In genomic region chr1:32964461-32965250, GRCh38 we compare ENCODE assay signal across 8 cellular contexts. TPM values are rescaled to one million over a fixed set of nuclear protein-coding genes. Genes with fewer than 3 reads are reported as not detected.
DNase-seq lines count a peak whose midpoint lies in the region; ATAC-seq and TF ChIP-seq lines count a peak whose summit lies in the region.

RNF19B (minus strand) TSS chr1:32964809; CDS start chr1:32964685, 124 bp downstream.

- H3K4me1 ChIP-seq in heart left ventricle, result peaks cover 0 to 41% (median 30%) of the 10 kb centered on the region in 12 donors
- H3K4me1 ChIP-seq in upper lobe of left lung, result peaks cover 22 to 37% (median 28%) of the 10 kb centered on the region in 4 donors

- H3K27ac ChIP-seq in adipose tissue (ENCODE audit: low read depth, low read length), result no peak within 1 kb of the TSS
- peak within 1 kb of the TSS; percentile 75 to 97 (median 93) for H3K27ac ChIP-seq in heart left ventricle
- H3K27ac ChIP-seq in upper lobe of left lung, result peak within 1 kb of the TSS; percentile 89 to 99 (median 98)

- ATAC-seq in HG02798 (IDR thresholded peaks at IDR 0.05; ENCODE audit: poor library complexity, unreplicated experiment) (peak; percentile 85), T-cell (replicated peaks in 1 of 4) (peak; percentile 92 to 94 (median 94)), heart left ventricle (peak; percentile 98 to 99 (median 99)), upper lobe of left lung (ENCODE audit: low FRiP score in 2 of 2) (peak; percentile 98 to 99)

- H3K4me3 Mint-ChIP-seq in T-cell, result peak within 1 kb of the TSS; percentile 82 to 88 (median 85)

- H3K27ac Mint-ChIP-seq in T-cell, result peak within 1 kb of the TSS; percentile 92 to 93

- CTCF ChIA-PET in T-cell (lab: Charles Lee), result interaction anchor here in 1 of 2 donors (1.0 to 1.7 kb wide), 2 partner anchors 16 to 163 kb away, joined by 6 to 12 read pairs; no protein-coding TSS in a partner anchor

- DNase-seq in NCI-H1436 treated with DMSO at 0.1 percent for 48 hours (lab: John Stamatoyannopoulos, UW), result peak; percentile 83
- DNase-seq in T-cell, result peak; percentile 82 to 96 (median 89)
- DNase-seq in heart left ventricle, result peak; percentile 95 to 98 (median 96)
- peak; percentile 92 to 100 (median 94) for DNase-seq in posterior cingulate gyrus
- peak; percentile 98 to 99 for DNase-seq in upper lobe of left lung

- H3K27me3 ChIP-seq in heart left ventricle (no peaks in the 10 kb centered on the region), upper lobe of left lung (no peaks in the 10 kb centered on the region)

- TF ChIP-seq CTCF in GM12875 (IDR thresholded peaks at IDR 0.05; ENCODE audit: borderline replicate concordance, insufficient read depth, low read depth, low read length), result no peak
- peak in 5 of 12 donors; percentile 2 to 52 (median 23) for TF ChIP-seq CTCF in heart left ventricle (IDR thresholded peaks at IDR 0.05)
- TF ChIP-seq CTCF in upper lobe of left lung (IDR thresholded peaks at IDR 0.05), result peak in 4 of 6 experiments; percentile 53 to 75 (median 62)

- H3K4me1 Mint-ChIP-seq in T-cell, result peaks cover 31 to 36% (median 34%) of the 10 kb centered on the region in 3 donors

- H3K9me3 ChIP-seq in heart left ventricle (no peaks in the 10 kb centered on the region), upper lobe of left lung (peaks cover 0 to 3% (median 0%) of the 10 kb centered on the region in 4 donors)

- H3K4me3 ChIP-seq in GM12875 (ENCODE audit: low read depth, low read length) (peak within 1 kb of the TSS; percentile 69), heart left ventricle (peak within 1 kb of the TSS; percentile 63 to 99 (median 92)), upper lobe of left lung (peak within 1 kb of the TSS; percentile 88 to 99 (median 96))

- 1 to 2% (median 1%) methylated on average over 54 to 81 of the region's 83 CpGs for WGBS in adipose tissue, 3 donors
- 1 to 3% (median 2%) methylated on average over 19 to 83 of the region's 83 CpGs for WGBS in heart left ventricle, 4 donors
- WGBS in upper lobe of left lung, 2 donors, result 3 to 14% methylated on average over 4 to 20 of the region's 83 CpGs

- no peaks in the 10 kb centered on the region for H3K9me3 Mint-ChIP-seq in T-cell

- peaks cover 4% of the 10 kb centered on the region for H3K36me3 Mint-ChIP-seq in T-cell

- no peaks in the 10 kb centered on the region for H3K36me3 ChIP-seq in heart left ventricle
- H3K36me3 ChIP-seq in upper lobe of left lung, result no peaks in the 10 kb centered on the region

- TF ChIP-seq POLR2A in heart left ventricle (IDR thresholded peaks at IDR 0.05), result peak; percentile 88 to 99
- peak; percentile 80 to 100 (median 99) for TF ChIP-seq POLR2A in upper lobe of left lung (IDR thresholded peaks at IDR 0.05)

- TF ChIP-seq EP300 in upper lobe of left lung (IDR thresholded peaks at IDR 0.05), result peak in 1 of 4 donors; percentile 43

- no peaks in the 10 kb centered on the region for H3K27me3 Mint-ChIP-seq in T-cell

- POLR2A ChIA-PET in T-cell (lab: Charles Lee), result interaction anchor here in 1 of 2 donors (0.6 to 2.0 kb wide), 7 partner anchors 16 to 764 kb away, joined by 3 to 16 read pairs (median 4); partner anchors contain the start of genes AZIN2 and CCDC28B

- intact Hi-C loops in heart left ventricle (cut with DNase I) (loop anchor here in 6 of 10 donors (2.0 to 10.0 kb wide), 6 partner anchors 43 to 73 kb away; partner anchors contain the start of gene AK2 (in 4 of the 6)), posterior cingulate gyrus (cut with DNase I) (loop anchor here (5.0 to 10.0 kb wide), 2 partner anchors 48 to 70 kb away; partner anchors contain the start of gene AK2)

RNA-seq across cellular contexts. Expression of gene RNF19B, which starts in this region (rescaled TPM):
- 10 to 100 TPM; 28.7 to 44.8 (median 30.3) TPM for total RNA-seq in T-cell
- polyA plus RNA-seq in adipose tissue, result 10 to 100 TPM in 2 of 3 donors, 1 to 10 TPM in 1; 6.2 to 20.1 (median 11.7) TPM
- total RNA-seq in heart left ventricle, result 10 to 100 TPM in 8 of 9 donors, 1 to 10 TPM in 1; 10.0 to 42.5 (median 15.2) TPM
- 10 to 100 TPM in 1 of 2 donors, 1 to 10 TPM in 1; 1.5 to 15.2 TPM for polyA plus RNA-seq in heart left ventricle
- 10 to 100 TPM; 28.7 to 44.5 (median 37.4) TPM for total RNA-seq in upper lobe of left lung
